ENCODE assay signal across 12 cellular contexts in the genomic region with DNA sequence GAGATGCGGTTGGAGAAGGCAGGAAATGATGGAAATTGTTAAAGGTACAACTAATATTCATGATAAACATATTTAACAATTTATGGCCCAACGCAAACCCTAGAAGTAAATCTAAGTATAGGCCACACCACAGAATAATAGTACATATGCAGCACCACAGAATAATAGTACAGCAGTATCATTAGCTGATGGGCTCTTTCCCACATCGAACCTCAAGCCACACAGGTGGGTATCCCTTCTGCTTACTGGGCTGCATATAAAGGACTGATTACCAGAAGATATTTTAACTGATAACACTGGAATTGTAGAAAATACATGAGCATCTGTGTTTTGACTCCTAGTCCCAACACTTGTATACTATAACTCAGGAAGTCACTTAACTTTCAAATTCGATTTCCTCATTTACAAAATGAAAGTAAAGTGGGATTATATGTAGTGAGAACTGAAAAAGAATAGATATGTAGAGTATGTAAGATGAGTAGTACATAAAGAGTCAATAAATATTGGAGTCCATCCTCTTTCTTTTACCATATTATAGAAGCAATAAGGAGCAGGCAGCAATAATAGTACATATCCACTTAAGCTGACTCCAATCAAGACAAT.
DNase-seq lines count a peak whose midpoint lies in the region; ATAC-seq and TF ChIP-seq lines count a peak whose summit lies in the region.
"Had no signal": no experiment of that assay in that cellular context is flagged by ENCODE, and none has a peak within 500 bp of the region (broad histone marks: within the 10 kb centered on the region; RNA-seq: fewer than 3 reads in every experiment).

No MANE protein-coding gene starts in this region.

- no peak for DNase-seq in heart left ventricle
- DNase-seq in cardiac septum (ENCODE audit: low spot score): no peak
- DNase-seq in central memory CD8-positive, alpha-beta T cell (ENCODE audit: low spot score in 2 of 2): no peak
- DNase-seq in nucleus accumbens (lab: John Stamatoyannopoulos, UW): no peak
- no peak for DNase-seq in left lobe of liver (ENCODE audit: low spot score)
- DNase-seq in NCI-H82 (lab: John Stamatoyannopoulos, UW): no peak
- no peak for DNase-seq in germinal center (ENCODE audit: low spot score)
- DNase-seq: activated CD8-positive, alpha-beta memory T cell treated with anti-CD3 and anti-CD28 coated beads, Interleukin-2, amount 50 U/mL, for 4 hours; NCI-H510A; transverse colon had no signal

- peaks cover 0 to 20% (median 9%) of the 10 kb centered on the region in 12 donors for H3K4me1 ChIP-seq in heart left ventricle

- 64 to 72% (median 69%) methylated on average over 4 of the region's 4 CpGs for WGBS in heart left ventricle, 4 donors

- H3K4me3 ChIP-seq in heart left ventricle: peak overlapping the region in 7 of 12 donors; percentile 7 to 24 (median 18)
- H3K4me3 ChIP-seq: SK-N-MC, transverse colon had no signal

- intact Hi-C loops in heart left ventricle (cut with DNase I) (loop anchor here (1.0 to 10.0 kb wide), 9 partner anchors 90 to 830 kb away; partner anchors contain the start of gene TSC22D1 (in 8 of the 10)), cardiac septum (cut with DNase I) (loop anchor here (2.0 to 10.0 kb wide), 2 partner anchors 92 to 390 kb away; partner anchors contain the start of gene TSC22D1)

- H3K4me3 Mint-ChIP-seq in central memory CD8-positive, alpha-beta T cell: peak overlapping the region; percentile 48

- ATAC-seq in heart left ventricle (no peak), HG03460 (IDR thresholded peaks at IDR 0.05; ENCODE audit: unreplicated experiment) (peak; percentile 55), left lobe of liver (no peak)
- peak; percentile 14 for ATAC-seq in central memory CD8-positive, alpha-beta T cell (replicated peaks; ENCODE audit: extremely low read depth, poor library complexity, severe bottlenecking)

- no peaks in the 10 kb centered on the region for H3K27me3 Mint-ChIP-seq in central memory CD8-positive, alpha-beta T cell

- no peaks in the 10 kb centered on the region for H3K27me3 ChIP-seq in heart left ventricle
- H3K27me3 ChIP-seq: transverse colon had no signal

- no peaks in the 10 kb centered on the region for H3K9me3 Mint-ChIP-seq in central memory CD8-positive, alpha-beta T cell

- TF ChIP-seq POLR2A in heart left ventricle (IDR thresholded peaks at IDR 0.05): no peak

- no peaks in the 10 kb centered on the region for H3K9me3 ChIP-seq in heart left ventricle
- H3K9me3 ChIP-seq: transverse colon had no signal

- peaks cover 10% of the 10 kb centered on the region for H3K4me1 Mint-ChIP-seq in central memory CD8-positive, alpha-beta T cell

- H3K27ac Mint-ChIP-seq in central memory CD8-positive, alpha-beta T cell (ENCODE audit: low read depth): peak overlapping the region; percentile 12

- no peaks in the 10 kb centered on the region for H3K36me3 ChIP-seq in heart left ventricle
- H3K36me3 ChIP-seq: transverse colon had no signal

- no peak for TF ChIP-seq CTCF in heart left ventricle (IDR thresholded peaks at IDR 0.05)

- H3K27ac ChIP-seq in heart left ventricle: peak overlapping the region in 2 of 12 donors; percentile 7 to 9
- H3K27ac ChIP-seq: SK-N-MC, transverse colon had no signal

- H3K36me3 Mint-ChIP-seq in central memory CD8-positive, alpha-beta T cell (ENCODE audit: insufficient read depth): no peaks in the 10 kb centered on the region

Comparison
In these comparisons a context has a peak if more than half of its experiments do, and no peak if none do; other contexts are left out.
1. ATAC-seq: peak in HG03460 (single experiment) and central memory CD8-positive, alpha-beta T cell (single experiment); none in heart left ventricle (0 of 4) and left lobe of liver (single experiment).